17 cellular contexts compared by ENCODE assay signal in the genomic region with DNA sequence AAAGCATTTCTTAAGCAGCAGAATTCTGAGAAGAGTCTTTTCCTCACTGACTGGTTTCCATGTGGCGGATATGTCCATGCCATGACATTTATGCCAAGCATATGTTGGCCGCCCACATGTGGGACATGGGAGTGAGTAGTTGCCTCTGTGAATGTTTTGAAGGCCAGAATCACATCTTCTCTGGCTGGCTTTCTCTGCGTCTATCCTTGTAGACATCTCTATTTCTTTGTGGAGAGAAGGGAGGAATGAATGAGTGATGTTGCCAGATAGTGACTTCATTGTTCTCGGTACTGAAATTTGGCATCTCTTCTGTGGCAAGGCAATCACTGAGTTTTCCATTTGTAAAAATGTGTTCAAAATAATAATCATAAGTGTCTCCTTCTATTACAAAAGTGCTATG.
A peak's percentile ranks its signal among the peaks of the same experiment; 100 is the strongest.
DNase-seq lines count a peak whose midpoint lies in the region; ATAC-seq and TF ChIP-seq lines count a peak whose summit lies in the region.
"Had no signal": no experiment of that assay in that cellular context is flagged by ENCODE, and none has a peak within 500 bp of the region (broad histone marks: within the 10 kb centered on the region; RNA-seq: fewer than 3 reads in every experiment).

No MANE protein-coding gene starts in this region.

- peak; percentile 33 to 83 (median 66) for ATAC-seq in heart left ventricle
- ATAC-seq in aorta (ENCODE audit: low FRiP score), result peak; percentile 61
- ATAC-seq in HG02610 (IDR thresholded peaks at IDR 0.05; ENCODE audit: unreplicated experiment), result no peak
- ATAC-seq in gastrocnemius medialis, result no peak
- ATAC-seq: HepG2 had no signal

- DNase-seq in esophagus muscularis mucosa (ENCODE audit: extremely low spot score) (peak; percentile 57), heart left ventricle (peak in 2 of 5 donors; percentile 26 to 47), right atrium auricular region (ENCODE audit: low spot score) (no peak), aorta (no peak), gastrocnemius medialis (no peak), foreskin fibroblast (no peak)
- DNase-seq: ACHN; CD4-positive, alpha-beta T cell; DMS153; DMS79 treated with DMSO at 0.1 percent for 48 hours; EL; GDM1; H9 had no signal

- H3K36me3 ChIP-seq in esophagus muscularis mucosa (no peaks in the 10 kb centered on the region), heart left ventricle (no peaks in the 10 kb centered on the region), right atrium auricular region (no peaks in the 10 kb centered on the region), aorta (ENCODE audit: control insufficient read depth in 1 of 2, insufficient read depth in 2 of 2, low read length in 1 of 2) (no peaks in the 10 kb centered on the region), gastrocnemius medialis (no peaks in the 10 kb centered on the region)
- H3K36me3 ChIP-seq: BLaER1 treated with 17β-estradiol and CSF1 and Interleukin-3, amounts not matched to agents 10 nM and 100 nM had no signal

- H3K4me1 ChIP-seq in esophagus muscularis mucosa (no peaks in the 10 kb centered on the region), heart left ventricle (peaks cover 0 to 13% (median 0%) of the 10 kb centered on the region in 12 donors), right atrium auricular region (no peaks in the 10 kb centered on the region), aorta (ENCODE audit: control insufficient read depth in 1 of 2, insufficient read depth in 2 of 2, low read length in 2 of 2) (no peaks in the 10 kb centered on the region), gastrocnemius medialis (no peaks in the 10 kb centered on the region)
- H3K4me1 ChIP-seq: BLaER1 treated with 17β-estradiol and CSF1 and Interleukin-3, amounts not matched to agents 10 nM and 100 nM had no signal

- TF ChIP-seq POLR2A in esophagus muscularis mucosa (IDR thresholded peaks at IDR 0.05; ENCODE audit: low read depth), result no peak
- TF ChIP-seq POLR2A in heart left ventricle (IDR thresholded peaks at IDR 0.05), result no peak
- TF ChIP-seq POLR2A in gastrocnemius medialis (IDR thresholded peaks at IDR 0.05), result no peak

- H3K27ac ChIP-seq in esophagus muscularis mucosa (replicated peaks in 1 of 4) (peak overlapping the region in 1 of 4 donors; percentile 39), heart left ventricle (peak overlapping the region in 7 of 12 donors; percentile 15 to 54 (median 38)), right atrium auricular region (peak overlapping the region; percentile 38 to 69), aorta (ENCODE audit: low read depth in 1 of 2, low read length in 2 of 2) (no peak overlapping the region), gastrocnemius medialis (peak overlapping the region in 2 of 4 donors; percentile 9 to 24)
- H3K27ac ChIP-seq: BLaER1 treated with 17β-estradiol and CSF1 and Interleukin-3, amounts not matched to agents 10 nM and 100 nM had no signal

- H3K4me3 ChIP-seq in esophagus muscularis mucosa (no peak overlapping the region), heart left ventricle (no peak overlapping the region), right atrium auricular region (no peak overlapping the region), aorta (ENCODE audit: low read length in 2 of 2) (no peak overlapping the region), gastrocnemius medialis (no peak overlapping the region), foreskin fibroblast (ENCODE audit: low read depth in 1 of 2, low read length in 2 of 2) (no peak overlapping the region)
- H3K4me3 ChIP-seq: BLaER1 treated with 17β-estradiol and CSF1 and Interleukin-3, amounts not matched to agents 10 nM and 100 nM; GM23338 had no signal

- in situ Hi-C loops in gastrocnemius medialis (cut with MboI; ENCODE audit: low sequenced_read_pairs in 4 of 4), result no loop called here

- intact Hi-C loops in esophagus muscularis mucosa (cut with DNase I), result no loop called here
- intact Hi-C loops in heart left ventricle (cut with DNase I), result no loop called here
- intact Hi-C loops in aorta (cut with DNase I), result no loop called here
- intact Hi-C loops in gastrocnemius medialis (cut with DNase I; ENCODE audit: low total_unique reads), result no loop called here

- no peak for TF ChIP-seq CTCF in esophagus muscularis mucosa (IDR thresholded peaks at IDR 0.05)
- no peak for TF ChIP-seq CTCF in heart left ventricle (IDR thresholded peaks at IDR 0.05)
- TF ChIP-seq CTCF in right atrium auricular region (IDR thresholded peaks at IDR 0.05), result no peak
- TF ChIP-seq CTCF in gastrocnemius medialis (IDR thresholded peaks at IDR 0.05 in 4 of 5, conservative IDR thresholded peaks at IDR 0.05 in 1 of 5), result no peak
- TF ChIP-seq CTCF in foreskin fibroblast (IDR thresholded peaks at IDR 0.05; ENCODE audit: low read depth, low read length), result no peak

- TF ChIP-seq EP300 in esophagus muscularis mucosa (IDR thresholded peaks at IDR 0.05), result no peak

- H3K9me3 ChIP-seq in esophagus muscularis mucosa, result no peaks in the 10 kb centered on the region
- H3K9me3 ChIP-seq in heart left ventricle, result no peaks in the 10 kb centered on the region
- no peaks in the 10 kb centered on the region for H3K9me3 ChIP-seq in right atrium auricular region
- H3K9me3 ChIP-seq in aorta (ENCODE audit: control insufficient read depth, low read length), result no peaks in the 10 kb centered on the region
- no peaks in the 10 kb centered on the region for H3K9me3 ChIP-seq in gastrocnemius medialis
- H3K9me3 ChIP-seq: BLaER1 treated with 17β-estradiol and CSF1 and Interleukin-3, amounts not matched to agents 10 nM and 100 nM had no signal

- 73% methylated on average over 4 of the region's 4 CpGs for WGBS in esophagus muscularis mucosa
- WGBS in heart left ventricle, 4 donors, result 65 to 81% (median 77%) methylated on average over 4 of the region's 4 CpGs
- WGBS in aorta, 2 donors, result 50 to 57% methylated on average over 4 of the region's 4 CpGs

- H3K27me3 ChIP-seq in esophagus muscularis mucosa (no peaks in the 10 kb centered on the region), heart left ventricle (no peaks in the 10 kb centered on the region), right atrium auricular region (no peaks in the 10 kb centered on the region), aorta (ENCODE audit: control insufficient read depth in 1 of 2, insufficient read depth in 2 of 2, low read length in 1 of 2) (no peaks in the 10 kb centered on the region), gastrocnemius medialis (no peaks in the 10 kb centered on the region)
- H3K27me3 ChIP-seq: BLaER1 treated with 17β-estradiol and CSF1 and Interleukin-3, amounts not matched to agents 10 nM and 100 nM had no signal

Comparison
In these comparisons a context has a peak if more than half of its experiments do, and no peak if none do; other contexts are left out.
1. H3K27ac ChIP-seq: peak in heart left ventricle (7 of 12) and right atrium auricular region (2 of 2); none in aorta (0 of 2).
2. ATAC-seq: peak in heart left ventricle (4 of 4) and aorta (single experiment); none in HG02610 (single experiment) and gastrocnemius medialis (0 of 2).